In the genomic region with DNA sequence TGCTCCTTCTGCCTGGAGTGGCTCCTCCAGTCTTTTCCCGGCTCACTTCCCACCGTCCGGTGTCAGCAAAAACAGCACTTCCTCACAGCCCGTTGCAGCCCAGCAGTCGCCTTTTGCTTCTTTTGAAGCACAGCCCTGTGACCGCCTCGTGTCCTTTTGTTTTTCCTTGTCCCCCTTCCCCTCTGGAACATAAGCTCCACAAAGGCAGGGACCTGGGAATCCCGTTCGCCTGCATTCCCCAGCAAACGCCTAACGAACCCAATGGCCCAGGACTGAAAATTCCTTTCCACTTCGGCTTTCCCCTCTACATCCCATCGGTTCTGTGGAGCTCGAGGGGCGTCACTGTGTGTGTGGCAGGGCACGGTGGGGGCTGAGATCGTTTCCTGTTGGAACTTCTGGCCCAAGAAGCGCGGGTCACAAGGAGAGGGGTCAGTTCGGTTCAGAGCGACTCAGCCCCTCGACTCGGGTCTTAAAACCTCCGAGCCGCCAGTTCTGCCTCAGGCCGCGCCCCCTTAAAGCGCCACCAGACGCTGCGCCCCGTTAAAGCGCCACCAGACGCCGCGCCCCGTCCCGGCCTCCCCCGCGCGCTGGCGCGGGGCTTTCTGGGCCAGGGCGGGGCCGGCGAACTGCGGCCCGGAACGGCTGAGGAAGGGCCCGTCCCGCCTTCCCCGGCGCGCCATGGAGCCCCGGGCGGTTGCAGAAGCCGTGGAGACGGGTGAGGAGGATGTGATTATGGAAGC, we compare ENCODE assay signal across 8 cellular contexts. TPM values are rescaled to one million over a fixed set of nuclear protein-coding genes. Genes with fewer than 3 reads are reported as not detected.
A peak's percentile ranks its signal among the peaks of the same experiment; 100 is the strongest.
DNase-seq lines count a peak whose midpoint lies in the region; ATAC-seq and TF ChIP-seq lines count a peak whose summit lies in the region.

No MANE protein-coding gene starts in this region.

- H3K4me1 Mint-ChIP-seq in activated naive CD4-positive, alpha-beta T cell treated with anti-CD3 and anti-CD28 coated beads for 36 hours (ENCODE audit: low read depth) = peaks cover 61% of the 10 kb centered on the region

- H4K91ac ChIP-seq in neuronal stem cell (ENCODE audit: low read depth, low read length, poor library complexity) = no peak overlapping the region

- no peaks in the 10 kb centered on the region for H3K27me3 Mint-ChIP-seq in activated naive CD4-positive, alpha-beta T cell treated with anti-CD3 and anti-CD28 coated beads for 36 hours (ENCODE audit: low read depth)

- H2AK5ac ChIP-seq in neuronal stem cell (ENCODE audit: low read depth, low read length) = peak overlapping the region; percentile 12

- WGBS in gastroesophageal sphincter (ENCODE audit: low coverage in 1 of 2), 2 donors = 0% methylated on average over 7 to 10 of the region's 57 CpGs
- no CpG with 5 or more reads among the region's 57 CpGs for WGBS in neuronal stem cell (ENCODE audit: extremely low coverage in 2 of 2, insufficient read length in 2 of 2, insufficient replicate concordance in 1 of 2), 2 donors

- peaks cover 39% of the 10 kb centered on the region for H3K36me3 Mint-ChIP-seq in activated naive CD4-positive, alpha-beta T cell treated with anti-CD3 and anti-CD28 coated beads for 36 hours (ENCODE audit: low read depth)

- H2BK5ac ChIP-seq in neuronal stem cell (ENCODE audit: low read length) = peak overlapping the region; percentile 85

- H3K79me1 ChIP-seq in neuronal stem cell (ENCODE audit: low read depth, low read length) = peaks cover 33% of the 10 kb centered on the region

- CTCF ChIA-PET in activated naive CD4-positive, alpha-beta T cell treated with anti-CD3 and anti-CD28 coated beads for 36 hours (lab: Charles Lee) = interaction anchor here (0.9 to 1.6 kb wide), 3 partner anchors 8 to 241 kb away, joined by 3 to 5 read pairs (median 3); no protein-coding TSS in a partner anchor

- H3K27ac ChIP-seq in KOPT-K1 (ENCODE audit: low read depth, low read length, poor library complexity, severe bottlenecking) = peak overlapping the region; percentile 97
- H3K27ac ChIP-seq in gastroesophageal sphincter = peak overlapping the region; percentile 95 to 100 (median 98)
- peak overlapping the region; percentile 94 for H3K27ac ChIP-seq in neuronal stem cell (replicated peaks; ENCODE audit: low read length)
- H3K27ac ChIP-seq in subcutaneous abdominal adipose tissue (ENCODE audit: low read depth, low read length) = peak overlapping the region; percentile 97

- TF ChIP-seq CTCF in BE2C (IDR thresholded peaks at IDR 0.05; ENCODE audit: low read depth, low read length) (no peak), gastroesophageal sphincter (IDR thresholded peaks at IDR 0.05) (peak in 2 of 4 experiments; percentile 27 to 35)

- DNase-seq in BE2C = peak; percentile 54
- DNase-seq in SK-N-DZ (ENCODE audit: low spot score) = peak; percentile 48
- peak; percentile 84 for DNase-seq in activated naive CD4-positive, alpha-beta T cell treated with anti-CD3 and anti-CD28 coated beads for 36 hours
- peak; percentile 78 for DNase-seq in neuronal stem cell (ENCODE audit: low spot score)

- peak overlapping the region; percentile 63 for H2BK120ac ChIP-seq in neuronal stem cell (ENCODE audit: low read depth, low read length)

- TF ChIP-seq EP300 in gastroesophageal sphincter (IDR thresholded peaks at IDR 0.05) = no peak

- H3K27me3 ChIP-seq in BE2C (no peaks in the 10 kb centered on the region), gastroesophageal sphincter (no peaks in the 10 kb centered on the region), neuronal stem cell (ENCODE audit: control insufficient read depth in 3 of 3, insufficient read depth in 3 of 3, low read depth in 1 of 3, low read length in 3 of 3) (no peaks in the 10 kb centered on the region), subcutaneous abdominal adipose tissue (ENCODE audit: control insufficient read depth in 5 of 5, insufficient read depth in 4 of 5, low read length in 5 of 5) (peaks cover 0 to 2% (median 0%) of the 10 kb centered on the region in 5 donors)

- H3K9me3 ChIP-seq in BE2C = no peaks in the 10 kb centered on the region
- H3K9me3 ChIP-seq in KOPT-K1 (ENCODE audit: insufficient read depth, low read length, poor library complexity, severe bottlenecking) = no peaks in the 10 kb centered on the region
- no peaks in the 10 kb centered on the region for H3K9me3 ChIP-seq in gastroesophageal sphincter
- no peaks in the 10 kb centered on the region for H3K9me3 ChIP-seq in neuronal stem cell (replicated peaks in 1 of 2; ENCODE audit: control insufficient read depth in 2 of 2, insufficient read depth in 1 of 2, low read depth in 1 of 2, low read length in 2 of 2)
- no peaks in the 10 kb centered on the region for H3K9me3 ChIP-seq in subcutaneous abdominal adipose tissue (ENCODE audit: control insufficient read depth in 5 of 5, low read length in 5 of 5)

- peak overlapping the region; percentile 78 for H3K4me3 ChIP-seq in BE2C (ENCODE audit: low read depth, low read length)
- H3K4me3 ChIP-seq in gastroesophageal sphincter = peak overlapping the region; percentile 97 to 99
- peak overlapping the region; percentile 89 to 91 for H3K4me3 ChIP-seq in neuronal stem cell (ENCODE audit: low read length in 2 of 2)
- peak overlapping the region; percentile 79 to 99 (median 91) for H3K4me3 ChIP-seq in subcutaneous abdominal adipose tissue (ENCODE audit: low read depth in 1 of 5, low read length in 5 of 5)

- H3K14ac ChIP-seq in neuronal stem cell (ENCODE audit: low read length) = no peak overlapping the region

- peak overlapping the region; percentile 98 for H3K27ac Mint-ChIP-seq in activated naive CD4-positive, alpha-beta T cell treated with anti-CD3 and anti-CD28 coated beads for 36 hours

- ATAC-seq in GM19452 (IDR thresholded peaks at IDR 0.05; ENCODE audit: unreplicated experiment) (peak; percentile 41), gastroesophageal sphincter (peak; percentile 69)

- H3K4me3 Mint-ChIP-seq in activated naive CD4-positive, alpha-beta T cell treated with anti-CD3 and anti-CD28 coated beads for 36 hours = peak overlapping the region; percentile 96

- no peak overlapping the region for H2BK15ac ChIP-seq in neuronal stem cell (ENCODE audit: low read length)

- H3K18ac ChIP-seq in neuronal stem cell (ENCODE audit: low read length) = peak overlapping the region; percentile 90

- H3K36me3 ChIP-seq in BE2C (peaks cover 9% of the 10 kb centered on the region), KOPT-K1 (ENCODE audit: insufficient read depth, low read length) (peaks cover 64% of the 10 kb centered on the region), gastroesophageal sphincter (peaks cover 0 to 65% of the 10 kb centered on the region in 2 donors), neuronal stem cell (replicated peaks in 1 of 2; ENCODE audit: control insufficient read depth in 2 of 2, insufficient read depth in 2 of 2, low read length in 2 of 2) (peaks cover 57 to 68% of the 10 kb centered on the region in 2 donors), subcutaneous abdominal adipose tissue (ENCODE audit: control insufficient read depth in 5 of 5, insufficient read depth in 5 of 5, low read length in 5 of 5) (peaks cover 0 to 63% (median 60%) of the 10 kb centered on the region in 5 donors)

- H3K4me1 ChIP-seq in BE2C (no peaks in the 10 kb centered on the region), gastroesophageal sphincter (peaks cover 3 to 62% (median 33%) of the 10 kb centered on the region in 3 donors), neuronal stem cell (ENCODE audit: control insufficient read depth in 2 of 2, insufficient read depth in 1 of 2, low read depth in 1 of 2, low read length in 2 of 2) (peaks cover 15 to 18% of the 10 kb centered on the region in 2 donors), subcutaneous abdominal adipose tissue (ENCODE audit: control insufficient read depth in 5 of 5, insufficient read depth in 5 of 5, low read length in 5 of 5) (peaks cover 28 to 71% (median 60%) of the 10 kb centered on the region in 5 donors)

- H3K9ac ChIP-seq in neuronal stem cell (ENCODE audit: low read depth, low read length, poor library complexity) (peak overlapping the region; percentile 97), subcutaneous abdominal adipose tissue (ENCODE audit: low read length in 5 of 5) (peak overlapping the region; percentile 63 to 97 (median 90))

- H3K9me3 Mint-ChIP-seq in activated naive CD4-positive, alpha-beta T cell treated with anti-CD3 and anti-CD28 coated beads for 36 hours = no peaks in the 10 kb centered on the region

- H3K4ac ChIP-seq in neuronal stem cell (ENCODE audit: low read length) = no peak overlapping the region

- no peak overlapping the region for H4K8ac ChIP-seq in neuronal stem cell (ENCODE audit: low read depth, low read length)

- H3K23ac ChIP-seq in neuronal stem cell (ENCODE audit: low read depth, low read length, poor library complexity) = peak overlapping the region; percentile 97

- TF ChIP-seq POLR2A in gastroesophageal sphincter (IDR thresholded peaks at IDR 0.05) = peak; percentile 82 to 89

- no peak overlapping the region for H2BK12ac ChIP-seq in neuronal stem cell (ENCODE audit: low read length)

- H2AFZ ChIP-seq in neuronal stem cell (ENCODE audit: low read length) = peak overlapping the region; percentile 85

- intact Hi-C loops in activated naive CD4-positive, alpha-beta T cell treated with anti-CD3 and anti-CD28 coated beads for 36 hours (cut with micrococcal nuclease) = loop anchor here (5.0 to 10.0 kb wide), 3 partner anchors 79 to 589 kb away; partner anchors contain the start of genes PGGHG and SLC25A22

- H3K4me2 ChIP-seq in neuronal stem cell (ENCODE audit: insufficient read depth, low read length, poor library complexity, severe bottlenecking) = peak overlapping the region; percentile 91

RNA-seq across cellular contexts. Expression of gene RIC8A, which starts 0.8 kb away (rescaled TPM):
- polyA plus RNA-seq in BE2C (2012; ENCODE audit: insufficient read depth, insufficient read length, low read depth) = 118 TPM
- polyA plus RNA-seq in SK-N-DZ (2014; cell fraction: cytosol; rRNA removed) = 94.9 and 124 TPM in 2 replicates
- 115 and 126 TPM in 2 replicates for polyA plus RNA-seq in SK-N-DZ (2014; cell fraction: nucleus; rRNA removed)
- 10 to 100 TPM; 74.9 to 85.0 TPM for total RNA-seq in activated naive CD4-positive, alpha-beta T cell treated with anti-CD3 and anti-CD28 coated beads for 36 hours
- 100 to 1,000 TPM in 3 of 4 donors, 10 to 100 TPM in 1; 78.2 to 169 (median 135) TPM for total RNA-seq in gastroesophageal sphincter
- 43.3 TPM for polyA plus RNA-seq in neuronal stem cell (2013, experiment 1 of 2)
- 49.2 TPM for polyA plus RNA-seq in neuronal stem cell (2013, experiment 2 of 2)

RNA-seq across cellular contexts. Expression of gene BET1L, which starts 1.1 kb away (rescaled TPM):
- 41.1 TPM for polyA plus RNA-seq in BE2C (2012; ENCODE audit: insufficient read depth, insufficient read length, low read depth)
- 14.3 and 14.4 TPM in 2 replicates for polyA plus RNA-seq in SK-N-DZ (2014; cell fraction: cytosol; rRNA removed)
- 12.2 and 15.2 TPM in 2 replicates for polyA plus RNA-seq in SK-N-DZ (2014; cell fraction: nucleus; rRNA removed)
- total RNA-seq in activated naive CD4-positive, alpha-beta T cell treated with anti-CD3 and anti-CD28 coated beads for 36 hours = 10 to 100 TPM; 50.4 to 51.6 TPM
- 10 to 100 TPM; 25.3 to 39.4 (median 27.6) TPM for total RNA-seq in gastroesophageal sphincter
- polyA plus RNA-seq in neuronal stem cell (2013, experiment 1 of 2) = 17.3 TPM
- polyA plus RNA-seq in neuronal stem cell (2013, experiment 2 of 2) = 17.0 TPM

RNA-seq across cellular contexts. Expression of gene SCGB1C1, which starts 15.5 kb away (rescaled TPM):
- not detected for polyA plus RNA-seq in BE2C (2012; ENCODE audit: insufficient read depth, insufficient read length, low read depth)
- polyA plus RNA-seq in SK-N-DZ (2014; cell fraction: cytosol; rRNA removed) = not detected in 2 replicates
- polyA plus RNA-seq in SK-N-DZ (2014; cell fraction: nucleus; rRNA removed) = not detected in 2 replicates
- not detected for total RNA-seq in activated naive CD4-positive, alpha-beta T cell treated with anti-CD3 and anti-CD28 coated beads for 36 hours
- total RNA-seq in gastroesophageal sphincter = not detected
- not detected for polyA plus RNA-seq in neuronal stem cell (2013, experiment 1 of 2)
- polyA plus RNA-seq in neuronal stem cell (2013, experiment 2 of 2) = not detected

RNA-seq across cellular contexts. Expression of gene SIRT3, which starts 27.8 kb away (rescaled TPM):
- polyA plus RNA-seq in BE2C (2012; ENCODE audit: insufficient read depth, insufficient read length, low read depth) = 16.1 TPM
- 7.2 and 13.0 TPM in 2 replicates for polyA plus RNA-seq in SK-N-DZ (2014; cell fraction: cytosol; rRNA removed)
- 14.1 and 21.0 TPM in 2 replicates for polyA plus RNA-seq in SK-N-DZ (2014; cell fraction: nucleus; rRNA removed)
- 10 to 100 TPM; 16.1 to 20.1 TPM for total RNA-seq in activated naive CD4-positive, alpha-beta T cell treated with anti-CD3 and anti-CD28 coated beads for 36 hours
- 10 to 100 TPM; 12.7 to 24.1 (median 17.3) TPM for total RNA-seq in gastroesophageal sphincter
- 17.8 TPM for polyA plus RNA-seq in neuronal stem cell (2013, experiment 1 of 2)
- polyA plus RNA-seq in neuronal stem cell (2013, experiment 2 of 2) = 18.8 TPM

RNA-seq across cellular contexts. Expression of gene PSMD13, which starts 28.4 kb away (rescaled TPM):
- 118 TPM for polyA plus RNA-seq in BE2C (2012; ENCODE audit: insufficient read depth, insufficient read length, low read depth)
- polyA plus RNA-seq in SK-N-DZ (2014; cell fraction: cytosol; rRNA removed) = 165 and 194 TPM in 2 replicates
- 137 and 154 TPM in 2 replicates for polyA plus RNA-seq in SK-N-DZ (2014; cell fraction: nucleus; rRNA removed)
- 100 to 1,000 TPM; 206 to 210 TPM for total RNA-seq in activated naive CD4-positive, alpha-beta T cell treated with anti-CD3 and anti-CD28 coated beads for 36 hours
- 100 to 1,000 TPM in 1 of 4 donors, 10 to 100 TPM in 3; 85.8 to 114 (median 93.5) TPM for total RNA-seq in gastroesophageal sphincter
- 70.9 TPM for polyA plus RNA-seq in neuronal stem cell (2013, experiment 1 of 2)
- 69.7 TPM for polyA plus RNA-seq in neuronal stem cell (2013, experiment 2 of 2)

Comparison
In these comparisons a context has a peak if more than half of its experiments do, and no peak if none do; other contexts are left out.
1. Peak in every context shown above with its lines: DNase-seq, ATAC-seq, H3K4me3 ChIP-seq and H3K27ac ChIP-seq.